Comparison of ENCODE assay signal across 14 cellular contexts in the genomic region with DNA sequence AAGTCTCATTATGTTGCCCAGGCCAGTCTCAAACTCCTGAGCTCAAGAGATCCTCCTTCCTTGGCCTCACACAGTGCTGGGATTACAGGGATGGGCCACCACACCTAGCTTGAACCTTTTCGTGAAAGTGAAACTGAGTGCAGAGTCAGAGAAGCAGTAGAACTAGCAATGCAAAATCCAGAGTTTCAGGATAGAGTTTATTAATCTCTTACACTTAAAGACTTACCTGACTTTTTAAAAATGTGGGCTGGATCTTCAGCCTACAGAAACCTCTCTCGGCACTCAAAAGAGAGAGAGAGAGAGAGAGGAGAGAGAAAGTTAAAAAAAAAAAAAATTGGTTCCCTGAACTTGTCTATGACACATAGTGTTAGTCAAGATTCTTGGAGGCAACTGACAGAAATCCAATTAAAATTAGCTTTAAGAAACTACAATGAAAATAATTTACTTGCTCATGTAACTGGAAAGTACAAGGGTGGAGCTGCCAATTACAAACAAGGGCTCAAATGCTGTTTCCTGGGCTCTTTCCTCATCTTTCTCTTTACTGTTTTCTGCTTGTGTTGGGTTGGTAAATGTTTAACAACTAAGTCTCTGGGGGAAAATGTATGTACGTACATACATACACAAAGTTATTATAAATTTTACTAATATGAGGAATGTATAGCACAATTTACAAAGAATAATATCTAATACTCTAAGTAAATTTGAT.
DNase-seq lines count a peak whose midpoint lies in the region; ATAC-seq and TF ChIP-seq lines count a peak whose summit lies in the region.
"Had no signal": no experiment of that assay in that cellular context is flagged by ENCODE, and none has a peak within 500 bp of the region (broad histone marks: within the 10 kb centered on the region; RNA-seq: fewer than 3 reads in every experiment).

No MANE protein-coding gene starts in this region.

- no peaks in the 10 kb centered on the region for H3K4me1 ChIP-seq in colonic mucosa

- no peak for TF ChIP-seq CTCF in colonic mucosa (IDR thresholded peaks at IDR 0.05)

- DNase-seq in colonic mucosa (peak; percentile 45), NCI-H446 treated with DMSO at 0.1 percent for 48 hours (lab: John Stamatoyannopoulos, UW) (no peak), cerebellar cortex (ENCODE audit: low spot score) (no peak), retina (no peak)
- DNase-seq: activated CD4-positive, CD25-positive, alpha-beta regulatory T cell; activated T-cell treated with anti-CD3 and anti-CD28 coated beads for 4 hours; amygdala; KBM-7; NCI-H1930 had no signal

- intact Hi-C loops in colonic mucosa (cut with DNase I) = no loop called here

- ATAC-seq in GM18907 (IDR thresholded peaks at IDR 0.05; ENCODE audit: unreplicated experiment) = peak; percentile 60
- ATAC-seq in GM21390 (IDR thresholded peaks at IDR 0.05; ENCODE audit: unreplicated experiment) = peak; percentile 72
- peak; percentile 59 for ATAC-seq in HG03159 (IDR thresholded peaks at IDR 0.05; ENCODE audit: unreplicated experiment)
- ATAC-seq in HG03439 (IDR thresholded peaks at IDR 0.05; ENCODE audit: unreplicated experiment) = no peak

- H3K27ac ChIP-seq in colonic mucosa = peak overlapping the region; percentile 8
- H3K27ac ChIP-seq: SK-N-MC had no signal

- H3K9ac ChIP-seq in colonic mucosa (ENCODE audit: low read depth in 2 of 2, low read length in 2 of 2) = no peak overlapping the region

- H3K4me3 ChIP-seq in colonic mucosa = no peak overlapping the region
- H3K4me3 ChIP-seq: SK-N-MC had no signal

- no peaks in the 10 kb centered on the region for H3K36me3 ChIP-seq in colonic mucosa

- H3K27me3 ChIP-seq in colonic mucosa = no peaks in the 10 kb centered on the region

- H3K9me3 ChIP-seq in colonic mucosa = no peaks in the 10 kb centered on the region
